In genomic region chr2:10124538-10125045, GRCh38 we compare ENCODE assay signal across 8 cellular contexts.
DNase-seq lines count a peak whose midpoint lies in the region; ATAC-seq and TF ChIP-seq lines count a peak whose summit lies in the region.

No MANE protein-coding gene starts in this region.

- H3K9me3 Mint-ChIP-seq in effector memory CD8-positive, alpha-beta T cell: no peaks in the 10 kb centered on the region
- no peaks in the 10 kb centered on the region for H3K9me3 Mint-ChIP-seq in nephron progenitor cell

- H3K27me3 Mint-ChIP-seq in effector memory CD8-positive, alpha-beta T cell: peaks cover 10 to 15% of the 10 kb centered on the region in 2 donors
- H3K27me3 Mint-ChIP-seq in nephron progenitor cell (ENCODE audit: low read depth, poor library complexity): no peaks in the 10 kb centered on the region

- ATAC-seq in effector memory CD8-positive, alpha-beta T cell (replicated peaks): no peak
- no peak for ATAC-seq in GM19467 (IDR thresholded peaks at IDR 0.05; ENCODE audit: unreplicated experiment)

- peaks cover 26 to 46% of the 10 kb centered on the region in 2 donors for H3K4me1 Mint-ChIP-seq in effector memory CD8-positive, alpha-beta T cell (ENCODE audit: low read depth in 2 of 2)
- peaks cover 69% of the 10 kb centered on the region for H3K4me1 Mint-ChIP-seq in nephron progenitor cell

- H3K4me3 Mint-ChIP-seq in effector memory CD8-positive, alpha-beta T cell: peak overlapping the region; percentile 87 to 94
- H3K4me3 Mint-ChIP-seq in nephron progenitor cell: peak overlapping the region; percentile 91

- TF ChIP-seq CTCF in nephron progenitor cell (IDR thresholded peaks at IDR 0.05): peak; percentile 67

- DNase-seq in AG08395 (ENCODE audit: low spot score): peak; percentile 41
- peak; percentile 18 to 54 for DNase-seq in NCI-H1930 (lab: John Stamatoyannopoulos, UW)
- DNase-seq in T-helper 1 cell: peak in 4 of 5 donors; percentile 21 to 75 (median 46)
- DNase-seq in effector memory CD8-positive, alpha-beta T cell: peak; percentile 54 to 60 (median 57)
- DNase-seq in nephron progenitor cell: peak; percentile 37
- no peak for DNase-seq in epidermal melanocyte (ENCODE audit: insufficient read length, low spot score)

- peaks cover 15% of the 10 kb centered on the region for H3K36me3 Mint-ChIP-seq in effector memory CD8-positive, alpha-beta T cell (ENCODE audit: insufficient read depth)
- peaks cover 38% of the 10 kb centered on the region for H3K36me3 Mint-ChIP-seq in nephron progenitor cell (ENCODE audit: low read depth)

- H3K4me3 ChIP-seq in GM08714 (ENCODE audit: low read length): peak overlapping the region; percentile 75

- peak overlapping the region; percentile 47 to 88 for H3K27ac Mint-ChIP-seq in effector memory CD8-positive, alpha-beta T cell
- H3K27ac Mint-ChIP-seq in nephron progenitor cell: no peak overlapping the region
